Comparison of ENCODE assay signal across 8 cellular contexts in the genomic region with DNA sequence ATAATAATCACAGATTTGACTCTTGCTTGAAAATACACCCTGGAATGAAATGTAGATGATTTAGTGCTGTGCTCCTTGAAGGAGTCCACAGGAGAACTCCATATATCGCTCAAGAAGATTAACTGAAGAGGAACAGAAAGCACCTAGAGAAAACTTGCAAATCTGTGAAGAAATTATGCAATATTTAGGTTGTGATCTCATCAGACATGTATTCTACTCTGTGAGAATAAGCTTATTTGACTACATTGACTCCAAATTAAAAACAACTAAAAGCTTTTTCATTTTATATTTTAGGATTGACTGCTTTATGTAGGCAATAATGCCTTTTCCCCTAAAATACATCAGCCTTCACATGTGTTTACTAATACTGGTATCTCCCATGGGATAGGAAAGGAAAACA.
"Had no signal": no experiment of that assay in that cellular context is flagged by ENCODE, and none has a peak within 500 bp of the region (broad histone marks: within the 10 kb centered on the region; RNA-seq: fewer than 3 reads in every experiment).

No MANE protein-coding gene starts in this region.

- H3K9me3 ChIP-seq: HAP-1 had no signal

- H3K27ac ChIP-seq: GM23248 had no signal

- H3K4me1 ChIP-seq: HAP-1 had no signal

- H3K4me3 Mint-ChIP-seq: HFFc6 had no signal

- H3K9ac ChIP-seq: GM23248 had no signal

- ATAC-seq: HCT116, K562 had no signal

- H3K36me3 ChIP-seq: HAP-1 had no signal

- H3K27ac Mint-ChIP-seq: HFFc6 had no signal

- DNase-seq: GM23248, GOT3, H7, HFFc6, IMR-90 had no signal

- H3K4me3 ChIP-seq: GM23248, HAP-1, K562 had no signal
